1 cellular context compared by ENCODE assay signal in the genomic region with DNA sequence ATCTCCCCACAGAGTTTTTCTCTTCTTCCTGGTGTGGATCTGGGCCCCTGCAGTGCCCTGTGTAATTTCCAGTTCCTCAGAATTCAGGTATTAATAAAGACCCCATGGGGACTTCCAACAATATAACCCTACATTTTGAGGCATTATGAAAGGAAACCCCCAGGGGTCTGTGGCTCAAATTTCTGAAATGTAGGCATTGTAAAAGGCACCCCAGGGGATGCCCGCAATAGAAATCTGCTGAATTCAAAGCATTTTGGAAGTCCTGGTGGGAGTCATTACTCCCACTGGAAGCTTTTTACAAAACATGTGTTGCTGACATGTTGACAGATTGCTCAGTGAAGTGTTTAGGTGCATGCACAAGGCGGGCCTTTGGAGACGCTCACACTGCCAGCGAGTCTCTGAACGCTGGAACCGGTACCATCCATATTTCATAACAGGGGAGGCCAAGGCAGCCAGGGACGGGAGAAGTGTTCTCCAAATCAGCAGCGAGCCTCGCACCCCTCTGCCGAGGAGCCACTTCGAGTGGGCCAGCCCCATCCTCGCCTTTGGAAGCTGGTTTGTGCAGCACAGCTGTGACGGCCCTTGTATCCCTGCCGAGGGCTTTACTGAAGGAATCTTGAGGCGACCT.
A peak's percentile ranks its signal among the peaks of the same experiment; 100 is the strongest.
TF ChIP-seq lines count a peak whose summit lies in the region.

No MANE protein-coding gene starts in this region.

TF ChIP-seq in HEK293, 187 proteins besides CTCF, POLR2A, EP300 and RAD21 (continued from another document and continues in another):
- TF ChIP-seq, protein P1, sequence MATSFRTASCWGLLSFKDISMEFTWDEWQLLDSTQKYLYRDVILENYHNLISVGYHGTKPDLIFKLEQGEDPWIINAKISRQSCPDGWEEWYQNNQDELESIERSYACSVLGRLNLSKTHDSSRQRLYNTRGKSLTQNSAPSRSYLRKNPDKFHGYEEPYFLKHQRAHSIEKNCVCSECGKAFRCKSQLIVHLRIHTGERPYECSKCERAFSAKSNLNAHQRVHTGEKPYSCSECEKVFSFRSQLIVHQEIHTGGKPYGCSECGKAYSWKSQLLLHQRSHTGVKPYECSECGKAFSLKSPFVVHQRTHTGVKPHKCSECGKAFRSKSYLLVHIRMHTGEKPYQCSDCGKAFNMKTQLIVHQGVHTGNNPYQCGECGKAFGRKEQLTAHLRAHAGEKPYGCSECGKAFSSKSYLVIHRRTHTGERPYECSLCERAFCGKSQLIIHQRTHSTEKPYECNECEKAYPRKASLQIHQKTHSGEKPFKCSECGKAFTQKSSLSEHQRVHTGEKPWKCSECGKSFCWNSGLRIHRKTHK (tag by site-specific recombination; IDR thresholded peaks at IDR 0.05), result no peak
- no peak for TF ChIP-seq ZBTB21 (tag by site-specific recombination; IDR thresholded peaks at IDR 0.05)
- TF ChIP-seq, protein P2, sequence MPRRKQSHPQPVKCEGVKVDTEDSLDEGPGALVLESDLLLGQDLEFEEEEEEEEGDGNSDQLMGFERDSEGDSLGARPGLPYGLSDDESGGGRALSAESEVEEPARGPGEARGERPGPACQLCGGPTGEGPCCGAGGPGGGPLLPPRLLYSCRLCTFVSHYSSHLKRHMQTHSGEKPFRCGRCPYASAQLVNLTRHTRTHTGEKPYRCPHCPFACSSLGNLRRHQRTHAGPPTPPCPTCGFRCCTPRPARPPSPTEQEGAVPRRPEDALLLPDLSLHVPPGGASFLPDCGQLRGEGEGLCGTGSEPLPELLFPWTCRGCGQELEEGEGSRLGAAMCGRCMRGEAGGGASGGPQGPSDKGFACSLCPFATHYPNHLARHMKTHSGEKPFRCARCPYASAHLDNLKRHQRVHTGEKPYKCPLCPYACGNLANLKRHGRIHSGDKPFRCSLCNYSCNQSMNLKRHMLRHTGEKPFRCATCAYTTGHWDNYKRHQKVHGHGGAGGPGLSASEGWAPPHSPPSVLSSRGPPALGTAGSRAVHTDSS (tag by site-specific recombination; IDR thresholded peaks at IDR 0.05), result no peak
- no peak for TF ChIP-seq GFI1B (tag by site-specific recombination; IDR thresholded peaks at IDR 0.05)
- TF ChIP-seq WT1 (tag by site-specific recombination; IDR thresholded peaks at IDR 0.05), result peak; percentile 69
- TF ChIP-seq, protein P3, sequence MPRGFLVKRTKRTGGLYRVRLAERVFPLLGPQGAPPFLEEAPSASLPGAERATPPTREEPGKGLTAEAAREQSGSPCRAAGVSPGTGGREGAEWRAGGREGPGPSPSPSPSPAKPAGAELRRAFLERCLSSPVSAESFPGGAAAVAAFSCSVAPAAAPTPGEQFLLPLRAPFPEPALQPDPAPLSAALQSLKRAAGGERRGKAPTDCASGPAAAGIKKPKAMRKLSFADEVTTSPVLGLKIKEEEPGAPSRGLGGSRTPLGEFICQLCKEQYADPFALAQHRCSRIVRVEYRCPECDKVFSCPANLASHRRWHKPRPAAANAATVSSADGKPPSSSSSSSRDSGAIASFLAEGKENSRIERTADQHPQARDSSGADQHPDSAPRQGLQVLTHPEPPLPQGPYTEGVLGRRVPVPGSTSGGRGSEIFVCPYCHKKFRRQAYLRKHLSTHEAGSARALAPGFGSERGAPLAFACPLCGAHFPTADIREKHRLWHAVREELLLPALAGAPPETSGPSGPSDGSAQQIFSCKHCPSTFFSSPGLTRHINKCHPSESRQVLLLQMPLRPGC (tag by site-specific recombination; IDR thresholded peaks at IDR 0.05), result no peak
- TF ChIP-seq, protein P4, sequence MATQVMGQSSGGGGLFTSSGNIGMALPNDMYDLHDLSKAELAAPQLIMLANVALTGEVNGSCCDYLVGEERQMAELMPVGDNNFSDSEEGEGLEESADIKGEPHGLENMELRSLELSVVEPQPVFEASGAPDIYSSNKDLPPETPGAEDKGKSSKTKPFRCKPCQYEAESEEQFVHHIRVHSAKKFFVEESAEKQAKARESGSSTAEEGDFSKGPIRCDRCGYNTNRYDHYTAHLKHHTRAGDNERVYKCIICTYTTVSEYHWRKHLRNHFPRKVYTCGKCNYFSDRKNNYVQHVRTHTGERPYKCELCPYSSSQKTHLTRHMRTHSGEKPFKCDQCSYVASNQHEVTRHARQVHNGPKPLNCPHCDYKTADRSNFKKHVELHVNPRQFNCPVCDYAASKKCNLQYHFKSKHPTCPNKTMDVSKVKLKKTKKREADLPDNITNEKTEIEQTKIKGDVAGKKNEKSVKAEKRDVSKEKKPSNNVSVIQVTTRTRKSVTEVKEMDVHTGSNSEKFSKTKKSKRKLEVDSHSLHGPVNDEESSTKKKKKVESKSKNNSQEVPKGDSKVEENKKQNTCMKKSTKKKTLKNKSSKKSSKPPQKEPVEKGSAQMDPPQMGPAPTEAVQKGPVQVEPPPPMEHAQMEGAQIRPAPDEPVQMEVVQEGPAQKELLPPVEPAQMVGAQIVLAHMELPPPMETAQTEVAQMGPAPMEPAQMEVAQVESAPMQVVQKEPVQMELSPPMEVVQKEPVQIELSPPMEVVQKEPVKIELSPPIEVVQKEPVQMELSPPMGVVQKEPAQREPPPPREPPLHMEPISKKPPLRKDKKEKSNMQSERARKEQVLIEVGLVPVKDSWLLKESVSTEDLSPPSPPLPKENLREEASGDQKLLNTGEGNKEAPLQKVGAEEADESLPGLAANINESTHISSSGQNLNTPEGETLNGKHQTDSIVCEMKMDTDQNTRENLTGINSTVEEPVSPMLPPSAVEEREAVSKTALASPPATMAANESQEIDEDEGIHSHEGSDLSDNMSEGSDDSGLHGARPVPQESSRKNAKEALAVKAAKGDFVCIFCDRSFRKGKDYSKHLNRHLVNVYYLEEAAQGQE (tag by site-specific recombination; IDR thresholded peaks at IDR 0.05), result no peak
- TF ChIP-seq OSR2 (tag by site-specific recombination; IDR thresholded peaks at IDR 0.05), result peak; percentile 44; the same call in 1 of the 2 replicates
- peak; percentile 69 for TF ChIP-seq FEZF1 (tag by site-specific recombination; IDR thresholded peaks at IDR 0.05)
- TF ChIP-seq ZNF843 (tag by site-specific recombination; IDR thresholded peaks at IDR 0.05), result no peak; the same call in 1 of the 2 replicates
- no peak for TF ChIP-seq ZNF521 (tag by site-specific recombination; IDR thresholded peaks at IDR 0.05)
- TF ChIP-seq BCL11B (tag by site-specific recombination; IDR thresholded peaks at IDR 0.05; ENCODE audit: low read depth), result no peak
- TF ChIP-seq ZNF138 (tag by site-specific recombination; IDR thresholded peaks at IDR 0.05; ENCODE audit: borderline replicate concordance), result no peak
- TF ChIP-seq ZNF623 (tag by site-specific recombination; IDR thresholded peaks at IDR 0.05), result no peak
- TF ChIP-seq ZNF701 (tag by site-specific recombination; IDR thresholded peaks at IDR 0.05), result no peak
- TF ChIP-seq ZNF16 (tag by site-specific recombination; IDR thresholded peaks at IDR 0.05; ENCODE audit: low read depth), result no peak
- TF ChIP-seq ZEB2 (tag by site-specific recombination; IDR thresholded peaks at IDR 0.05), result no peak
- no peak for TF ChIP-seq ZNF169 (tag by site-specific recombination; IDR thresholded peaks at IDR 0.05)
- TF ChIP-seq, protein P5, sequence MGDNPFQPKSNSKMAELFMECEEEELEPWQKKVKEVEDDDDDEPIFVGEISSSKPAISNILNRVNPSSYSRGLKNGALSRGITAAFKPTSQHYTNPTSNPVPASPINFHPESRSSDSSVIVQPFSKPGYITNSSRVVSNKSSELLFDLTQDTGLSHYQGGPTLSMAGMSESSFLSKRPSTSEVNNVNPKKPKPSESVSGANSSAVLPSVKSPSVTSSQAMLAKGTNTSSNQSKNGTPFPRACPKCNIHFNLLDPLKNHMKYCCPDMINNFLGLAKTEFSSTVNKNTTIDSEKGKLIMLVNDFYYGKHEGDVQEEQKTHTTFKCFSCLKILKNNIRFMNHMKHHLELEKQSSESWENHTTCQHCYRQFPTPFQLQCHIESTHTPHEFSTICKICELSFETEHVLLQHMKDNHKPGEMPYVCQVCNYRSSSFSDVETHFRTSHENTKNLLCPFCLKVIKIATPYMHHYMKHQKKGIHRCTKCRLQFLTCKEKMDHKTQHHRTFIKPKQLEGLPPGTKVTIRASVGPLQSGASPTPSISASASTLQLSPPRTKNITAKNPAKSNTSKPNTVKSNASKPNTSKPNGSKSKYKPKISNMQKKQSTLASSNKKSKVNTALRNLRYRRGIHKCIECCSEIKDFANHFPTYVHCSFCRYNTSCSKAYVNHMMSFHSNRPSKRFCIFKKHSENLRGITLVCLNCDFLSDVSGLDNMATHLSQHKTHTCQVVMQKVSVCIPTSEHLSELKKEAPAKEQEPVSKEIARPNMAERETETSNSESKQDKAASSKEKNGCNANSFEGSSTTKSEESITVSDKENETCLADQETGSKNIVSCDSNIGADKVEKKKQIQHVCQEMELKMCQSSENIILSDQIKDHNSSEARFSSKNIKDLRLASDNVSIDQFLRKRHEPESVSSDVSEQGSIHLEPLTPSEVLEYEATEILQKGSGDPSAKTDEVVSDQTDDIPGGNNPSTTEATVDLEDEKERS (tag by site-specific recombination; IDR thresholded peaks at IDR 0.05), result no peak
- no peak for TF ChIP-seq REPIN1 (tag by site-specific recombination; IDR thresholded peaks at IDR 0.05; ENCODE audit: low read depth)
- TF ChIP-seq, protein P6, sequence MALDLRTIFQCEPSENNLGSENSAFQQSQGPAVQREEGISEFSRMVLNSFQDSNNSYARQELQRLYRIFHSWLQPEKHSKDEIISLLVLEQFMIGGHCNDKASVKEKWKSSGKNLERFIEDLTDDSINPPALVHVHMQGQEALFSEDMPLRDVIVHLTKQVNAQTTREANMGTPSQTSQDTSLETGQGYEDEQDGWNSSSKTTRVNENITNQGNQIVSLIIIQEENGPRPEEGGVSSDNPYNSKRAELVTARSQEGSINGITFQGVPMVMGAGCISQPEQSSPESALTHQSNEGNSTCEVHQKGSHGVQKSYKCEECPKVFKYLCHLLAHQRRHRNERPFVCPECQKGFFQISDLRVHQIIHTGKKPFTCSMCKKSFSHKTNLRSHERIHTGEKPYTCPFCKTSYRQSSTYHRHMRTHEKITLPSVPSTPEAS (tag by site-specific recombination; IDR thresholded peaks at IDR 0.05), result no peak
- no peak for TF ChIP-seq ZNF133 (tag by site-specific recombination; IDR thresholded peaks at IDR 0.05)
- TF ChIP-seq PRDM1 (tag by site-specific recombination; IDR thresholded peaks at IDR 0.05), result no peak
- TF ChIP-seq ZNF624 (tag by site-specific recombination; IDR thresholded peaks at IDR 0.05), result no peak
- TF ChIP-seq ZNF292 (tag by site-specific recombination; IDR thresholded peaks at IDR 0.05; ENCODE audit: borderline replicate concordance, low read depth), result no peak
- TF ChIP-seq, protein P7, sequence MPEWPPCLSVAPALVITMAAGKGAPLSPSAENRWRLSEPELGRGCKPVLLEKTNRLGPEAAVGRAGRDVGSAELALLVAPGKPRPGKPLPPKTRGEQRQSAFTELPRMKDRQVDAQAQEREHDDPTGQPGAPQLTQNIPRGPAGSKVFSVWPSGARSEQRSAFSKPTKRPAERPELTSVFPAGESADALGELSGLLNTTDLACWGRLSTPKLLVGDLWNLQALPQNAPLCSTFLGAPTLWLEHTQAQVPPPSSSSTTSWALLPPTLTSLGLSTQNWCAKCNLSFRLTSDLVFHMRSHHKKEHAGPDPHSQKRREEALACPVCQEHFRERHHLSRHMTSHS (tag by site-specific recombination; IDR thresholded peaks at IDR 0.05), result no peak
- no peak for TF ChIP-seq SETDB1 (IDR thresholded peaks at IDR 0.05; ENCODE audit: insufficient read length, low read length)
- no peak for TF ChIP-seq ZNF791 (tag by site-specific recombination; IDR thresholded peaks at IDR 0.05)
- TF ChIP-seq, protein P8, sequence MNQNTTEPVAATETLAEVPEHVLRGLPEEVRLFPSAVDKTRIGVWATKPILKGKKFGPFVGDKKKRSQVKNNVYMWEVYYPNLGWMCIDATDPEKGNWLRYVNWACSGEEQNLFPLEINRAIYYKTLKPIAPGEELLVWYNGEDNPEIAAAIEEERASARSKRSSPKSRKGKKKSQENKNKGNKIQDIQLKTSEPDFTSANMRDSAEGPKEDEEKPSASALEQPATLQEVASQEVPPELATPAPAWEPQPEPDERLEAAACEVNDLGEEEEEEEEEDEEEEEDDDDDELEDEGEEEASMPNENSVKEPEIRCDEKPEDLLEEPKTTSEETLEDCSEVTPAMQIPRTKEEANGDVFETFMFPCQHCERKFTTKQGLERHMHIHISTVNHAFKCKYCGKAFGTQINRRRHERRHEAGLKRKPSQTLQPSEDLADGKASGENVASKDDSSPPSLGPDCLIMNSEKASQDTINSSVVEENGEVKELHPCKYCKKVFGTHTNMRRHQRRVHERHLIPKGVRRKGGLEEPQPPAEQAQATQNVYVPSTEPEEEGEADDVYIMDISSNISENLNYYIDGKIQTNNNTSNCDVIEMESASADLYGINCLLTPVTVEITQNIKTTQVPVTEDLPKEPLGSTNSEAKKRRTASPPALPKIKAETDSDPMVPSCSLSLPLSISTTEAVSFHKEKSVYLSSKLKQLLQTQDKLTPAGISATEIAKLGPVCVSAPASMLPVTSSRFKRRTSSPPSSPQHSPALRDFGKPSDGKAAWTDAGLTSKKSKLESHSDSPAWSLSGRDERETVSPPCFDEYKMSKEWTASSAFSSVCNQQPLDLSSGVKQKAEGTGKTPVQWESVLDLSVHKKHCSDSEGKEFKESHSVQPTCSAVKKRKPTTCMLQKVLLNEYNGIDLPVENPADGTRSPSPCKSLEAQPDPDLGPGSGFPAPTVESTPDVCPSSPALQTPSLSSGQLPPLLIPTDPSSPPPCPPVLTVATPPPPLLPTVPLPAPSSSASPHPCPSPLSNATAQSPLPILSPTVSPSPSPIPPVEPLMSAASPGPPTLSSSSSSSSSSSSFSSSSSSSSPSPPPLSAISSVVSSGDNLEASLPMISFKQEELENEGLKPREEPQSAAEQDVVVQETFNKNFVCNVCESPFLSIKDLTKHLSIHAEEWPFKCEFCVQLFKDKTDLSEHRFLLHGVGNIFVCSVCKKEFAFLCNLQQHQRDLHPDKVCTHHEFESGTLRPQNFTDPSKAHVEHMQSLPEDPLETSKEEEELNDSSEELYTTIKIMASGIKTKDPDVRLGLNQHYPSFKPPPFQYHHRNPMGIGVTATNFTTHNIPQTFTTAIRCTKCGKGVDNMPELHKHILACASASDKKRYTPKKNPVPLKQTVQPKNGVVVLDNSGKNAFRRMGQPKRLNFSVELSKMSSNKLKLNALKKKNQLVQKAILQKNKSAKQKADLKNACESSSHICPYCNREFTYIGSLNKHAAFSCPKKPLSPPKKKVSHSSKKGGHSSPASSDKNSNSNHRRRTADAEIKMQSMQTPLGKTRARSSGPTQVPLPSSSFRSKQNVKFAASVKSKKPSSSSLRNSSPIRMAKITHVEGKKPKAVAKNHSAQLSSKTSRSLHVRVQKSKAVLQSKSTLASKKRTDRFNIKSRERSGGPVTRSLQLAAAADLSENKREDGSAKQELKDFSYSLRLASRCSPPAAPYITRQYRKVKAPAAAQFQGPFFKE (tag by site-specific recombination; IDR thresholded peaks at IDR 0.05; ENCODE audit: borderline replicate concordance), result no peak
- TF ChIP-seq ZNF830 (tag by site-specific recombination; IDR thresholded peaks at IDR 0.05; ENCODE audit: low read depth), result no peak
- TF ChIP-seq ZNF211 (tag by site-specific recombination; IDR thresholded peaks at IDR 0.05; ENCODE audit: low read depth), result no peak
- TF ChIP-seq BCL11A (tag by site-specific recombination; IDR thresholded peaks at IDR 0.05; ENCODE audit: low read depth), result no peak
- TF ChIP-seq ZNF132 (tag by site-specific recombination; IDR thresholded peaks at IDR 0.05; ENCODE audit: borderline replicate concordance), result no peak
